ENCODE assay signal across 9 cellular contexts in the genomic region with DNA sequence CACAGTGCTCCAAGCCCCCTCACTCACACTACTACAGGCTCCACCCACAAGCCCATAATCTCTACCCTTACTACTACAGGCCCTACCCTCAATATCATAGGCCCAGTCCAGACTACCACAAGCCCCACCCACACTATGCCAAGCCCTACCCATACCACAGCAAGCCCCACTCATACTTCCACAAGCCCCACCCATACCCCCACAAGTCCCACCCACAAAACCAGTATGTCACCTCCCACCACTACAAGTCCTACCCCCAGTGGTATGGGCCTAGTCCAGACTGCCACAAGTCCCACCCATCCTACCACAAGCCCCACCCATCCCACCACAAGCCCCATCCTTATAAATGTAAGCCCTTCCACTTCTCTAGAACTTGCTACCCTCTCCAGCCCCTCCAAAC. TPM values are rescaled to one million over a fixed set of nuclear protein-coding genes. Genes with fewer than 3 reads are reported as not detected.
DNase-seq lines count a peak whose midpoint lies in the region; ATAC-seq and TF ChIP-seq lines count a peak whose summit lies in the region.
"Had no signal": no experiment of that assay in that cellular context is flagged by ENCODE, and none has a peak within 500 bp of the region (broad histone marks: within the 10 kb centered on the region; RNA-seq: fewer than 3 reads in every experiment).

No MANE protein-coding gene starts in this region.

- CTCF ChIA-PET in PC-9 (lab: Charles Lee): no interaction called here

- H3K27ac Mint-ChIP-seq in glutamatergic neuron (ENCODE audit: unreplicated experiment): peak overlapping the region; percentile 64
- no peak overlapping the region for H3K27ac Mint-ChIP-seq in mesothelial cell of epicardium

- POLR2A ChIA-PET in PC-9 (lab: Charles Lee; ENCODE audit: unreplicated experiment): no interaction called here

- no peaks in the 10 kb centered on the region for H3K4me1 ChIP-seq in PC-9 (replicated peaks; ENCODE audit: insufficient read depth)

- TF ChIP-seq CTCF in PC-9 (conservative IDR thresholded peaks at IDR 0.05) (no peak), glutamatergic neuron (IDR thresholded peaks at IDR 0.05; ENCODE audit: partially characterized antibody, unreplicated experiment) (no peak), mesothelial cell of epicardium (IDR thresholded peaks at IDR 0.05; ENCODE audit: unreplicated experiment) (no peak)

- intact Hi-C loops in PC-9 (cut with micrococcal nuclease; ENCODE audit: unreplicated experiment): no loop called here

- peak in 3 of 4 experiments; percentile 26 to 50 (median 43) for DNase-seq in activated CD4-positive, CD25-positive, alpha-beta regulatory T cell (lab: John Stamatoyannopoulos, UW)
- no peak for DNase-seq in activated CD4-positive, CD25-positive, alpha-beta regulatory T cell treated with anti-CD3 and anti-CD28 coated beads, Interleukin-2, amount 50 U/mL, for 72 hours
- peak in 1 of 2 experiments; percentile 51 for DNase-seq in PC-9
- DNase-seq in activated T-cell treated with anti-CD3 and anti-CD28 coated beads, Interleukin-2, amount 50 U/mL, for 4 hours: peak; percentile 52
- no peak for DNase-seq in glutamatergic neuron
- peak; percentile 84 for DNase-seq in stimulated activated CD8-positive, alpha-beta memory T cell treated with anti-CD3 and anti-CD28 coated beads, Interleukin-4, amount 100 ng/mL, for 48 hours
- DNase-seq in mesothelial cell of epicardium (ENCODE audit: low spot score in 2 of 2, unreplicated experiment in 2 of 2): no peak

- no peaks in the 10 kb centered on the region for H3K9me3 Mint-ChIP-seq in activated T-cell treated with anti-CD3 and anti-CD28 coated beads, Interleukin-2, amount 50 U/mL, for 4 hours
- H3K9me3 Mint-ChIP-seq in glutamatergic neuron (ENCODE audit: unreplicated experiment): peaks cover 11% of the 10 kb centered on the region
- H3K9me3 Mint-ChIP-seq in mesothelial cell of epicardium: no peaks in the 10 kb centered on the region

- no peak overlapping the region for H2AFZ ChIP-seq in PC-9

- BruUV-seq in PC-9 (replicated peaks; lab: Mats Ljungman, UMichigan): TSS peak; percentile 30

- peak; percentile 66 for ATAC-seq in activated T-cell treated with anti-CD3 and anti-CD28 coated beads, Interleukin-2, amount 50 U/mL, for 4 hours
- no peak for ATAC-seq in HG02852 (IDR thresholded peaks at IDR 0.05; ENCODE audit: unreplicated experiment)

- no peak overlapping the region for H3K4me3 ChIP-seq in PC-9

- no peaks in the 10 kb centered on the region for H3K27me3 ChIP-seq in PC-9 (ENCODE audit: insufficient read depth, low read depth)

- H4K20me1 ChIP-seq in PC-9 (ENCODE audit: insufficient read depth): 0 out of 2 replicates have a peak, but pooled peaks cover 2% of the 10 kb centered on the region

- peaks cover 16% of the 10 kb centered on the region; the same call in 1 of the 2 replicates for H3F3A ChIP-seq in PC-9 (ENCODE audit: insufficient read depth, low read depth)

- no peaks in the 10 kb centered on the region for H3K36me3 ChIP-seq in PC-9 (ENCODE audit: low read depth)

- peaks cover 5% of the 10 kb centered on the region for H3K36me3 Mint-ChIP-seq in activated T-cell treated with anti-CD3 and anti-CD28 coated beads, Interleukin-2, amount 50 U/mL, for 4 hours (ENCODE audit: insufficient read depth)
- H3K36me3 Mint-ChIP-seq in glutamatergic neuron (ENCODE audit: unreplicated experiment) (peaks cover 14% of the 10 kb centered on the region), mesothelial cell of epicardium (peaks cover 12% of the 10 kb centered on the region)

- H3K27ac ChIP-seq in PC-9: no peak overlapping the region

- H3K79me2 ChIP-seq in PC-9 (ENCODE audit: low read depth): peaks cover 1% of the 10 kb centered on the region; the same call in 1 of the 2 replicates

- peaks cover 39% of the 10 kb centered on the region for H3K4me1 Mint-ChIP-seq in activated T-cell treated with anti-CD3 and anti-CD28 coated beads, Interleukin-2, amount 50 U/mL, for 4 hours (ENCODE audit: low read depth)
- peaks cover 5% of the 10 kb centered on the region for H3K4me1 Mint-ChIP-seq in glutamatergic neuron (ENCODE audit: low read depth, unreplicated experiment)
- peaks cover 9% of the 10 kb centered on the region for H3K4me1 Mint-ChIP-seq in mesothelial cell of epicardium

- H3K9me3 ChIP-seq in PC-9 (ENCODE audit: insufficient read depth, low read depth): no peaks in the 10 kb centered on the region

- H3K4me3 Mint-ChIP-seq in activated T-cell treated with anti-CD3 and anti-CD28 coated beads, Interleukin-2, amount 50 U/mL, for 4 hours: no peak overlapping the region
- H3K4me3 Mint-ChIP-seq in glutamatergic neuron (ENCODE audit: unreplicated experiment): no peak overlapping the region
- no peak overlapping the region for H3K4me3 Mint-ChIP-seq in mesothelial cell of epicardium

- no peaks in the 10 kb centered on the region for H3K9me2 ChIP-seq in PC-9 (ENCODE audit: insufficient read depth)

- no peaks in the 10 kb centered on the region for H3K27me3 Mint-ChIP-seq in activated T-cell treated with anti-CD3 and anti-CD28 coated beads, Interleukin-2, amount 50 U/mL, for 4 hours (ENCODE audit: low read depth)
- H3K27me3 Mint-ChIP-seq in glutamatergic neuron (ENCODE audit: unreplicated experiment) (peaks cover 26% of the 10 kb centered on the region), mesothelial cell of epicardium (ENCODE audit: low read depth) (no peaks in the 10 kb centered on the region)

- H3K4me2 ChIP-seq in PC-9: no peak overlapping the region

RNA-seq across cellular contexts. Expression of gene RIPOR1, which starts 13.8 kb away (rescaled TPM):
- 76.7 and 113 TPM in 2 replicates for total RNA-seq in PC-9 (2021)
- total RNA-seq in activated T-cell treated with anti-CD3 and anti-CD28 coated beads, Interleukin-2, amount 50 U/mL, for 4 hours: 10 to 100 TPM; 17.9 to 26.2 (median 18.0) TPM
- 191 TPM for total RNA-seq in glutamatergic neuron (ENCODE audit: unreplicated experiment)
- total RNA-seq in mesothelial cell of epicardium: 55.9 to 69.2 TPM (median 58.9 TPM) in 3 replicates

RNA-seq across cellular contexts. Expression of gene CTCF, which starts 19.9 kb away (rescaled TPM):
- 35.3 and 39.0 TPM in 2 replicates for total RNA-seq in PC-9 (2021)
- total RNA-seq in activated T-cell treated with anti-CD3 and anti-CD28 coated beads, Interleukin-2, amount 50 U/mL, for 4 hours: 10 to 100 TPM; 53.7 to 59.3 (median 54.0) TPM
- total RNA-seq in glutamatergic neuron (ENCODE audit: unreplicated experiment): 42.8 TPM
- total RNA-seq in mesothelial cell of epicardium: 58.0 to 61.4 TPM (median 60.5 TPM) in 3 replicates

RNA-seq across cellular contexts. Expression of gene AGRP, which starts 59.1 kb away (rescaled TPM):
- total RNA-seq in PC-9 (2021) (not detected in 2 replicates), glutamatergic neuron (ENCODE audit: unreplicated experiment) (not detected), mesothelial cell of epicardium (not detected in 3 replicates)
- total RNA-seq in activated T-cell treated with anti-CD3 and anti-CD28 coated beads, Interleukin-2, amount 50 U/mL, for 4 hours: not detected
- total RNA-seq: skeletal muscle tissue had no signal

Comparison
In these comparisons a context has a peak if more than half of its experiments do, and no peak if none do; other contexts are left out.
1. DNase-seq: peak in activated CD4-positive, CD25-positive, alpha-beta regulatory T cell (3 of 4), activated T-cell treated with anti-CD3 and anti-CD28 coated beads, Interleukin-2, amount 50 U/mL, for 4 hours (single experiment) and stimulated activated CD8-positive, alpha-beta memory T cell treated with anti-CD3 and anti-CD28 coated beads, Interleukin-4, amount 100 ng/mL, for 48 hours (single experiment); none in activated CD4-positive, CD25-positive, alpha-beta regulatory T cell treated with anti-CD3 and anti-CD28 coated beads, Interleukin-2, amount 50 U/mL, for 72 hours (single experiment), glutamatergic neuron (single experiment) and mesothelial cell of epicardium (0 of 2).